In genomic region chr19:36041092-36041491, GRCh38 we compare ENCODE assay signal across 1 cellular context.
TF ChIP-seq lines count a peak whose summit lies in the region.

No MANE protein-coding gene starts in this region.

TF ChIP-seq in H1, 55 proteins besides CTCF, POLR2A, EP300 and RAD21:
- TF ChIP-seq CEBPB (IDR thresholded peaks at IDR 0.05; ENCODE audit: low read depth, low read length): peak; percentile 92
